In genomic region chr6:52063584-52064400, GRCh38 we compare ENCODE assay signal across 8 cellular contexts. TPM values are rescaled to one million over a fixed set of nuclear protein-coding genes. Genes with fewer than 3 reads are reported as not detected.
DNase-seq lines count a peak whose midpoint lies in the region; ATAC-seq and TF ChIP-seq lines count a peak whose summit lies in the region.

No MANE protein-coding gene starts in this region.

- H3K27me3 ChIP-seq in Panc1 (ENCODE audit: control insufficient read depth, insufficient read depth, low read length): peaks cover 5% of the 10 kb centered on the region
- peaks cover 3% of the 10 kb centered on the region for H3K27me3 ChIP-seq in right cardiac atrium (ENCODE audit: control insufficient read depth, insufficient read depth)

- in situ Hi-C loops in Panc1 (cut with HindIII; ENCODE audit: low pct_unique_long_range_greater_than_20kb, low sequenced_read_pairs): no loop called here

- CTCF ChIA-PET in Panc1 (lab: Charles Lee): no interaction called here

- H3K27ac ChIP-seq in Panc1 (ENCODE audit: low read length) (no peak overlapping the region), right cardiac atrium (ENCODE audit: low read length) (no peak overlapping the region)

- 15% methylated on average over 5 of the region's 5 CpGs for WGBS in right cardiac atrium

- no peaks in the 10 kb centered on the region for H3K36me3 ChIP-seq in Panc1 (ENCODE audit: control insufficient read depth, insufficient read depth, low read length)

- H3K4me3 ChIP-seq in Panc1 (ENCODE audit: low read depth in 2 of 2, low read length in 2 of 2) (no peak overlapping the region), right cardiac atrium (ENCODE audit: low read length) (no peak overlapping the region)

- ATAC-seq in HG03196 (IDR thresholded peaks at IDR 0.05; ENCODE audit: unreplicated experiment) (peak; percentile 99), Panc1 (no peak), right cardiac atrium (peak; percentile 61 to 80)

- peak; percentile 45 for DNase-seq in CD1c-positive myeloid dendritic cell (ENCODE audit: extremely low spot score)
- peak; percentile 51 for DNase-seq in GM19238 (ENCODE audit: insufficient read length, low spot score)
- no peak for DNase-seq in Panc1 (ENCODE audit: low read depth, low spot score)
- DNase-seq in activated T-helper 1 cell treated with anti-CD3 and anti-CD28 coated beads, Interleukin-2, amount 50 U/mL, for 16 hours (ENCODE audit: low read depth in 1 of 2, low spot score in 1 of 2): peak; percentile 19 to 27
- DNase-seq in right cardiac atrium: peak in 2 of 3 donors; percentile 13 to 28
- DNase-seq in stimulated activated CD4-positive, alpha-beta T cell treated with anti-CD3 and anti-CD28 coated beads, Interleukin-12 subunit alpha, Interleukin-12 subunit beta, amount 100 ng/mL, for 24 hours (ENCODE audit: low read depth in 2 of 2): peak; percentile 32 to 38
- no peak for DNase-seq in NCI-H345 (lab: John Stamatoyannopoulos, UW)

- H3K4me1 ChIP-seq in Panc1 (ENCODE audit: control insufficient read depth, insufficient read depth, low read length): no peaks in the 10 kb centered on the region; the same call in 1 of the 2 replicates
- peaks cover 1% of the 10 kb centered on the region for H3K4me1 ChIP-seq in right cardiac atrium (ENCODE audit: control insufficient read depth, insufficient read depth, low read length)

- intact Hi-C loops in Panc1 (cut with micrococcal nuclease; ENCODE audit: unreplicated experiment) (no loop called here), right cardiac atrium (cut with DNase I) (no loop called here)

- no peaks in the 10 kb centered on the region for H3K9me3 ChIP-seq in Panc1 (ENCODE audit: control insufficient read depth, insufficient read depth, low read depth, low read length)
- no peaks in the 10 kb centered on the region for H3K9me3 ChIP-seq in right cardiac atrium (ENCODE audit: control insufficient read depth, low read length)

- no TSS peak for BruUV-seq in Panc1 (replicated peaks; lab: Mats Ljungman, UMichigan)

- POLR2A ChIA-PET in Panc1 (lab: Charles Lee): no interaction called here

- TF ChIP-seq CTCF in Panc1 (IDR thresholded peaks at IDR 0.05): peak; percentile 47

RNA-seq across cellular contexts. Expression of gene PKHD1, which starts 23.6 kb away (rescaled TPM):
- total RNA-seq in Panc1 (2021; ENCODE audit: unreplicated experiment) (not detected), right cardiac atrium (under 1 TPM in 1 of 4 donors, not detected in 3; 0.03 TPM)
- polyA plus RNA-seq in Panc1 (2012; ENCODE audit: insufficient read length): not detected
- polyA plus RNA-seq in right cardiac atrium: under 0.01 TPM

Comparison
In these comparisons a context has a peak if more than half of its experiments do, and no peak if none do; other contexts are left out.
1. DNase-seq: peak in CD1c-positive myeloid dendritic cell (single experiment), GM19238 (single experiment), activated T-helper 1 cell treated with anti-CD3 and anti-CD28 coated beads, Interleukin-2, amount 50 U/mL, for 16 hours (2 of 2), right cardiac atrium (2 of 3) and stimulated activated CD4-positive, alpha-beta T cell treated with anti-CD3 and anti-CD28 coated beads, Interleukin-12 subunit alpha, Interleukin-12 subunit beta, amount 100 ng/mL, for 24 hours (2 of 2); none in Panc1 (single experiment) and NCI-H345 (single experiment).